ENCODE assay signal across 10 cellular contexts in the genomic region with DNA sequence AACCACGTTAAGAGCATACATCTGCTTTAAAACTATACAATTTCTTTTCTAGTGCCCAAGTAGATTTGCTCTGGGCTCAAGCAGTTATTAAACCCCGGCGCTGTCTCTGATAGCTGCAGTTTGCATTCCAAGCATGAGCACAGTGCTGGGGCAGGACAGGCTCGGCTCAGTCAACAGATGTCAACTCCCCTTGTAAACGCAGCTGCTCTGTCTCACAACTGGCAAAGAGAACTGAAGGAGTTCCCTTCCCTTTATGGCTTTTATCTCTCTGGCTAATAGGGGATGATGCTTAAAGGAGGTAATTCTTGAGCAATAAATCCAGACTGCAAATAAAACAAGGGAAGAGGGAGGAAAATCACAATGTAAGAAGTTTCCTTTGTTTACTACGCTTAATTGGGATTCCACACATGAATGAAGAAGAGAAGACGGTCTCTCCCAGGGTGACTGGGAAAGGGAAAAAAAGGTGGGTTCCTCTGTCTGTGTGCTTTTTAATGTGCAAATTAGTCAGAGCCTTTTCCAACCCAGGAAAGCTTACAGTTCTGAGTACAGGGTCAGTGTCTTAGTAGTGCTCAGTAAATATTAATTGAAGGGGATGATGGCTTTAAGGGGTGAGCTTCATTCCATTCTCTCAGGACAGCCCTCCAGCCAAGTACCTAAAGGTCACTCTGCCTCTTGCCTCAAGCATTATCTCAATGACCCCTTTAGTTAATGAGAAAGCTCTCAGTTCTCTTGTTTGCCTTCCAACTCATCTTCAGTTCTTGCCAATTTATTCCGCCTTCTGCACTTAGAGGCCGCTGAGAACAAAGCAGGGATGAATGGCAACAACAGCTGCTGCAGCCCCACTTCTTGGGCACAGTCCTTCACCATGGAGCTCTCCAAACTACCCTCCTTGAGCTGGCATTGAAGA.
DNase-seq lines count a peak whose midpoint lies in the region; ATAC-seq and TF ChIP-seq lines count a peak whose summit lies in the region.
"Had no signal": no experiment of that assay in that cellular context is flagged by ENCODE, and none has a peak within 500 bp of the region (broad histone marks: within the 10 kb centered on the region; RNA-seq: fewer than 3 reads in every experiment).

No MANE protein-coding gene starts in this region.

- no peaks in the 10 kb centered on the region for H3K79me2 ChIP-seq in neural progenitor cell (ENCODE audit: low read depth)

- peaks cover 5% of the 10 kb centered on the region for H3K27me3 Mint-ChIP-seq in neural progenitor cell (ENCODE audit: insufficient read depth, low read depth)

- ATAC-seq in HG03039 (IDR thresholded peaks at IDR 0.05; ENCODE audit: unreplicated experiment) = no peak
- ATAC-seq in GM18502 (IDR thresholded peaks at IDR 0.05; ENCODE audit: poor library complexity, unreplicated experiment) = no peak
- no peak for ATAC-seq in HG02981 (IDR thresholded peaks at IDR 0.05; ENCODE audit: unreplicated experiment)

- H3F3A ChIP-seq in neural progenitor cell (ENCODE audit: low read depth) = peaks cover 36% of the 10 kb centered on the region

- no peak overlapping the region for H3K9ac ChIP-seq in neural progenitor cell

- H3K4me2 ChIP-seq in neural progenitor cell = peak overlapping the region; percentile 71

- peaks cover 11% of the 10 kb centered on the region for H3K9me3 ChIP-seq in neural progenitor cell (ENCODE audit: low read depth)
- H3K9me3 ChIP-seq: suprapubic skin had no signal

- peak overlapping the region; percentile 72 for H3K27ac Mint-ChIP-seq in neural progenitor cell
- H3K27ac Mint-ChIP-seq: CD4-positive, alpha-beta memory T cell had no signal

- H4K20me1 ChIP-seq in neural progenitor cell (ENCODE audit: low read depth) = no peaks in the 10 kb centered on the region

- peaks cover 12% of the 10 kb centered on the region for H3K4me1 Mint-ChIP-seq in neural progenitor cell

- H3K4me3 ChIP-seq in AG10803 (ENCODE audit: low read length) = no peak overlapping the region
- no peak overlapping the region for H3K4me3 ChIP-seq in foreskin fibroblast (ENCODE audit: low read depth in 1 of 2, low read length in 2 of 2)
- peak overlapping the region; percentile 19 for H3K4me3 ChIP-seq in neural progenitor cell
- H3K4me3 ChIP-seq: suprapubic skin had no signal

- H3K4me3 Mint-ChIP-seq in neural progenitor cell = peak overlapping the region; percentile 30
- H3K4me3 Mint-ChIP-seq: CD4-positive, alpha-beta memory T cell had no signal

- no peak overlapping the region for H2AFZ ChIP-seq in neural progenitor cell (replicated peaks)

- H3K27ac ChIP-seq in neural progenitor cell = peak overlapping the region; percentile 98
- H3K27ac ChIP-seq: suprapubic skin had no signal

- H3K36me3 Mint-ChIP-seq in neural progenitor cell = no peaks in the 10 kb centered on the region
- H3K36me3 Mint-ChIP-seq: CD4-positive, alpha-beta memory T cell had no signal

- no peaks in the 10 kb centered on the region for H3K27me3 ChIP-seq in neural progenitor cell
- H3K27me3 ChIP-seq: suprapubic skin had no signal

- H3K9me3 Mint-ChIP-seq in neural progenitor cell = peaks cover 11% of the 10 kb centered on the region

- peaks cover 24% of the 10 kb centered on the region for H3K4me1 ChIP-seq in neural progenitor cell

- TF ChIP-seq CTCF in AG10803 (conservative IDR thresholded peaks at IDR 0.05; ENCODE audit: low read length) (no peak), foreskin fibroblast (IDR thresholded peaks at IDR 0.05; ENCODE audit: low read depth, low read length) (no peak), neural progenitor cell (IDR thresholded peaks at IDR 0.05) (no peak)

- H3K36me3 ChIP-seq in neural progenitor cell = no peaks in the 10 kb centered on the region
- H3K36me3 ChIP-seq: suprapubic skin had no signal

- peak; percentile 46 for DNase-seq in AG10803 (ENCODE audit: low read depth)
- peak; percentile 50 for DNase-seq in NCI-H345 (lab: John Stamatoyannopoulos, UW)
- DNase-seq in foreskin fibroblast = peak; percentile 59 to 74
- peak; percentile 87 for DNase-seq in neural progenitor cell (ENCODE audit: low spot score)
- DNase-seq in GOT3 (lab: John Stamatoyannopoulos, UW) = no peak
- DNase-seq: CD4-positive, alpha-beta memory T cell had no signal
